ENCODE assay signal across 8 cellular contexts in genomic region chr2:28240937-28241336, GRCh38.
"Had no signal": no experiment of that assay in that cellular context is flagged by ENCODE, and none has a peak within 500 bp of the region (broad histone marks: within the 10 kb centered on the region; RNA-seq: fewer than 3 reads in every experiment).

No MANE protein-coding gene starts in this region.

- H3K4me3 ChIP-seq: GM12878 had no signal

- FAIRE-seq: G401.6, GM12878, GM12891, GM12892, GM18507, GM19239 had no signal

- DNase-seq: GDM1, GF-D8 had no signal

- ATAC-seq: GM12878 had no signal
